Comparison of ENCODE assay signal across 8 cellular contexts in genomic region chr17:81890447-81891302, GRCh38. TPM values are rescaled to one million over a fixed set of nuclear protein-coding genes. Genes with fewer than 3 reads are reported as not detected.
DNase-seq lines count a peak whose midpoint lies in the region; TF ChIP-seq lines count a peak whose summit lies in the region.

No MANE protein-coding gene starts in this region.

- H3K36me3 Mint-ChIP-seq in Calu3 (ENCODE audit: insufficient read depth, unreplicated experiment), result peaks cover 91% of the 10 kb centered on the region

- no peaks in the 10 kb centered on the region for H3K4me1 Mint-ChIP-seq in Calu3 (ENCODE audit: low read depth, unreplicated experiment)

- no peaks in the 10 kb centered on the region for H3K27me3 Mint-ChIP-seq in Calu3 (ENCODE audit: unreplicated experiment)

- peaks cover 27 to 64% (median 32%) of the 10 kb centered on the region in 4 donors for H3K36me3 ChIP-seq in sigmoid colon

- H3K4me3 Mint-ChIP-seq in Calu3 (ENCODE audit: low read depth, unreplicated experiment), result peak overlapping the region; percentile 92

- no peak for TF ChIP-seq EP300 in sigmoid colon (IDR thresholded peaks at IDR 0.05)

- intact Hi-C loops in Calu3 (cut with micrococcal nuclease; ENCODE audit: unreplicated experiment) (no loop called here), sigmoid colon (cut with DNase I) (loop anchor here (2.0 kb wide), 1 partner anchor 20 kb away; the partner anchor contains the start of gene ARHGDIA)

- H3K4me3 ChIP-seq in HFF-Myc (replicated peaks; ENCODE audit: low read depth, low read length), result peak overlapping the region; percentile 73
- peak overlapping the region; percentile 74 for H3K4me3 ChIP-seq in fibroblast of pulmonary artery (replicated peaks; ENCODE audit: low read depth, low read length)
- H3K4me3 ChIP-seq in sigmoid colon, result peak overlapping the region; percentile 77 to 99 (median 90)

- TF ChIP-seq CTCF in Calu3 (IDR thresholded peaks at IDR 0.05; ENCODE audit: unreplicated experiment), result no peak
- TF ChIP-seq CTCF in HFF-Myc (IDR thresholded peaks at IDR 0.05; ENCODE audit: low read depth, low read length, missing control alignments), result no peak
- TF ChIP-seq CTCF in VCaP (conservative IDR thresholded peaks at IDR 0.05), result no peak
- no peak for TF ChIP-seq CTCF in fibroblast of pulmonary artery (IDR thresholded peaks at IDR 0.05; ENCODE audit: low read length, missing control alignments)
- TF ChIP-seq CTCF in sigmoid colon (IDR thresholded peaks at IDR 0.05), result no peak

- H3K27me3 ChIP-seq in sigmoid colon, result no peaks in the 10 kb centered on the region

- peaks cover 0 to 32% (median 26%) of the 10 kb centered on the region in 4 donors for H3K4me1 ChIP-seq in sigmoid colon

- no TSS peak for BruUV-seq in Calu3 (replicated peaks; lab: Mats Ljungman, UMichigan)

- TF ChIP-seq POLR2A in sigmoid colon (IDR thresholded peaks at IDR 0.05), result no peak

- peak overlapping the region; percentile 93 for H3K27ac Mint-ChIP-seq in Calu3 (ENCODE audit: unreplicated experiment)

- DNase-seq in Calu3, result no peak
- no peak for DNase-seq in HFF-Myc (ENCODE audit: extremely low read depth, low read depth)
- DNase-seq in fibroblast of pulmonary artery (ENCODE audit: low read depth), result no peak
- DNase-seq in sigmoid colon, result peak; percentile 62
- DNase-seq in iPS-NIHi7 (ENCODE audit: extremely low spot score), result no peak
- no peak for DNase-seq in NCI-H1930 (lab: John Stamatoyannopoulos, UW)
- no peak for DNase-seq in NCI-H226

- WGBS in sigmoid colon, 2 donors, result 5 to 9% methylated on average over 69 of the region's 69 CpGs

- H3K27ac ChIP-seq in VCaP (peak overlapping the region; percentile 96), sigmoid colon (peak overlapping the region; percentile 89 to 97 (median 94))

- H3K9me3 ChIP-seq in sigmoid colon, result no peaks in the 10 kb centered on the region

- H3K9me3 Mint-ChIP-seq in Calu3 (ENCODE audit: low read depth, unreplicated experiment), result no peaks in the 10 kb centered on the region

- CTCF ChIA-PET in Calu3 (lab: Charles Lee), result no interaction called here

RNA-seq across cellular contexts. Expression of gene ALYREF, which starts 0.7 kb away (rescaled TPM):
- total RNA-seq in Calu3 (2022), result 118 and 122 TPM in 2 replicates
- 10 to 100 TPM; 39.2 to 44.0 (median 42.6) TPM for total RNA-seq in sigmoid colon
- 10 to 100 TPM; 30.6 to 91.4 (median 35.4) TPM for polyA plus RNA-seq in sigmoid colon

RNA-seq across cellular contexts. Expression of gene ANAPC11, which starts 0.8 kb away (rescaled TPM):
- 110 and 113 TPM in 2 replicates for total RNA-seq in Calu3 (2022)
- total RNA-seq in sigmoid colon, result 100 to 1,000 TPM in 3 of 4 donors, 10 to 100 TPM in 1; 93.3 to 185 (median 158) TPM
- polyA plus RNA-seq in sigmoid colon, result 100 to 1,000 TPM; 198 to 203 (median 202) TPM

RNA-seq across cellular contexts. Expression of gene NPB, which starts 11.4 kb away (rescaled TPM):
- 0.27 and 0.47 TPM in 2 replicates for total RNA-seq in Calu3 (2022)
- total RNA-seq in sigmoid colon, result 1 to 10 TPM in 1 of 4 donors, under 1 TPM in 2, not detected in 1; 0.27 to 1.8 (median 0.71) TPM
- polyA plus RNA-seq in sigmoid colon, result under 1 TPM in 1 of 3 donors, not detected in 2; 0.87 TPM

RNA-seq across cellular contexts. Expression of gene ARHGDIA, which starts 19.5 kb away (rescaled TPM):
- total RNA-seq in Calu3 (2022), result 273 and 288 TPM in 2 replicates
- total RNA-seq in sigmoid colon, result 10 to 100 TPM; 67.0 to 99.5 (median 74.1) TPM
- 100 to 1,000 TPM; 252 to 452 (median 385) TPM for polyA plus RNA-seq in sigmoid colon

RNA-seq across cellular contexts. Expression of gene PCYT2, which starts 20.5 kb away (rescaled TPM):
- 58.4 and 60.9 TPM in 2 replicates for total RNA-seq in Calu3 (2022)
- total RNA-seq in sigmoid colon, result 10 to 100 TPM; 11.4 to 24.6 (median 19.3) TPM
- 10 to 100 TPM; 21.6 to 86.4 (median 40.7) TPM for polyA plus RNA-seq in sigmoid colon
